Comparison of ENCODE assay signal across 7 cellular contexts in the genomic region with DNA sequence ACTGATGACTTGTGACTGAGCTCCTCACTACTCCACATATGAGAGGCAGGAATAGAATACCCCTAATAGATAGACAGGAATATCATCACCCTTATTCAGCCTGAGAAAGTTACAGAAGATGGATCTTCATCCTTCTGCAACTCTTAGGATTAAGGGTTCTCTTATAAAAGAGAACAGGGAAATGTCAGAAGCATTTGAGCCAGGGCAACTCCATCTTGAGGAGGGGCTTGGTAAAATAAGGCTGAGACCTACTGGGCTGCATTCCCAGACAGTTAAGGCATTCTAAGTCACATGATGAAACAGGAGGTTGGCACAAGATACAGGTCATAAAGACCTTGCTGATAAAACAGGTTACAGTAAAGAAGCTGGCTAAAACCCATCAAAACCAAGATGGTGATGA.
"Had no signal": no experiment of that assay in that cellular context is flagged by ENCODE, and none has a peak within 500 bp of the region (broad histone marks: within the 10 kb centered on the region; RNA-seq: fewer than 3 reads in every experiment).

No MANE protein-coding gene starts in this region.

- FAIRE-seq: HepG2, HTR-8/SVneo had no signal

- ATAC-seq: HepG2 had no signal

- H3K27ac ChIP-seq: HL-60, KMS-11 had no signal

- DNase-seq: IMR-90, KBM-7, KG1 had no signal

- H3K4me2 ChIP-seq: KMS-11 had no signal

- H3K9ac ChIP-seq: KMS-11 had no signal
